17 cellular contexts compared by ENCODE assay signal in genomic region chr2:61275575-61276184, GRCh38.
DNase-seq lines count a peak whose midpoint lies in the region; ATAC-seq, FAIRE-seq and TF ChIP-seq lines count a peak whose summit lies in the region.
"Had no signal": no experiment of that assay in that cellular context is flagged by ENCODE, and none has a peak within 500 bp of the region (broad histone marks: within the 10 kb centered on the region; RNA-seq: fewer than 3 reads in every experiment).

No MANE protein-coding gene starts in this region.

- no peak for TF ChIP-seq POLR2A in GM12891 (IDR thresholded peaks at IDR 0.05; ENCODE audit: low read depth, low read length)

- no peak overlapping the region for H3K4me3 Mint-ChIP-seq in natural killer cell treated with Interleukin-12 subunit alpha and Interleukin-12 subunit beta and Interleukin-15 and Interleukin-18, amount 100 ng/mL, for 72 hours
- H3K4me3 Mint-ChIP-seq in Caco-2 (ENCODE audit: unreplicated experiment) = no peak overlapping the region

- TF ChIP-seq CTCF in epithelial cell of esophagus (IDR thresholded peaks at IDR 0.05; ENCODE audit: insufficient read depth, low read depth, low read length, missing control alignments) (no peak), Caco-2 (IDR thresholded peaks at IDR 0.05; ENCODE audit: insufficient read depth in 1 of 2, low read depth in 1 of 2, low read length in 1 of 2, severe bottlenecking in 1 of 2, unreplicated experiment in 1 of 2) (no peak)

- H3K4me1 ChIP-seq in Caco-2 = no peaks in the 10 kb centered on the region

- DNase-seq in GM12891 (ENCODE audit: insufficient read length, low spot score) (no peak), RCC 7860 (ENCODE audit: low spot score) (peak; percentile 3), epithelial cell of esophagus (ENCODE audit: low read depth) (peak; percentile 78), globus pallidus (ENCODE audit: low spot score) (no peak), Caco-2 (no peak), NCI-H69 (lab: John Stamatoyannopoulos, UW) (no peak)
- no peak for DNase-seq in natural killer cell treated with Interleukin-12 subunit alpha and Interleukin-12 subunit beta and Interleukin-15 and Interleukin-18, amount 100 ng/mL, for 72 hours (ENCODE audit: low spot score)
- DNase-seq: ACHN, KG1, MG63, NCI-H1417, NCI-H1694, NCI-H2029 treated with DMSO at 0.1 percent for 48 hours, NCI-H446 treated with DMSO at 0.1 percent for 48 hours, NCI-H526, SHP77 treated with DMSO at 0.1 percent for 48 hours had no signal

- FAIRE-seq in GM12891 (lab: Jason Lieb, UNC) (peak; percentile 16), RCC 7860 (lab: Jason Lieb, UNC) (no peak)
- FAIRE-seq: H54 had no signal

- H3K27me3 Mint-ChIP-seq in natural killer cell treated with Interleukin-12 subunit alpha and Interleukin-12 subunit beta and Interleukin-15 and Interleukin-18, amount 100 ng/mL, for 72 hours = no peaks in the 10 kb centered on the region
- no peaks in the 10 kb centered on the region for H3K27me3 Mint-ChIP-seq in Caco-2 (ENCODE audit: insufficient read depth, unreplicated experiment)

- no peak for ATAC-seq in natural killer cell treated with Interleukin-12 subunit alpha and Interleukin-12 subunit beta and Interleukin-15 and Interleukin-18, amount 100 ng/mL, for 72 hours

- POLR2A ChIA-PET in Caco-2 (lab: Charles Lee) = no interaction called here

- no TSS peak for BruUV-seq in Caco-2 (replicated peaks; lab: Mats Ljungman, UMichigan)

- intact Hi-C loops in Caco-2 (cut with micrococcal nuclease; ENCODE audit: unreplicated experiment) = no loop called here

- no peak overlapping the region for H3K27ac Mint-ChIP-seq in natural killer cell treated with Interleukin-12 subunit alpha and Interleukin-12 subunit beta and Interleukin-15 and Interleukin-18, amount 100 ng/mL, for 72 hours
- H3K27ac Mint-ChIP-seq in Caco-2 (ENCODE audit: unreplicated experiment) = no peak overlapping the region

- no peaks in the 10 kb centered on the region for H3K9me3 Mint-ChIP-seq in natural killer cell treated with Interleukin-12 subunit alpha and Interleukin-12 subunit beta and Interleukin-15 and Interleukin-18, amount 100 ng/mL, for 72 hours
- H3K9me3 Mint-ChIP-seq in Caco-2 (ENCODE audit: unreplicated experiment) = no peaks in the 10 kb centered on the region

- H3K36me3 ChIP-seq in Caco-2 (ENCODE audit: control insufficient read depth, insufficient read depth, low read length) = no peaks in the 10 kb centered on the region

- no peaks in the 10 kb centered on the region for H3K9me3 ChIP-seq in Caco-2
- H3K9me3 ChIP-seq: MG63 had no signal

- CTCF ChIA-PET in Caco-2 (lab: Charles Lee) = no interaction called here

- peaks cover 11% of the 10 kb centered on the region for H3K36me3 Mint-ChIP-seq in natural killer cell treated with Interleukin-12 subunit alpha and Interleukin-12 subunit beta and Interleukin-15 and Interleukin-18, amount 100 ng/mL, for 72 hours
- peaks cover 52% of the 10 kb centered on the region for H3K36me3 Mint-ChIP-seq in Caco-2 (ENCODE audit: insufficient read depth, unreplicated experiment)

- H3K4me1 Mint-ChIP-seq in natural killer cell treated with Interleukin-12 subunit alpha and Interleukin-12 subunit beta and Interleukin-15 and Interleukin-18, amount 100 ng/mL, for 72 hours (ENCODE audit: low read depth in 2 of 2) = peaks cover 0 to 6% of the 10 kb centered on the region in 2 donors
- H3K4me1 Mint-ChIP-seq in Caco-2 (ENCODE audit: low read depth, unreplicated experiment) = peaks cover 6% of the 10 kb centered on the region

- H3K27me3 ChIP-seq in Caco-2 (replicated peaks; ENCODE audit: control insufficient read depth, insufficient read depth, low read length) = no peaks in the 10 kb centered on the region
- H3K27me3 ChIP-seq: MG63 had no signal

- H3K4me3 ChIP-seq in epithelial cell of esophagus (ENCODE audit: low read length) (no peak overlapping the region), Caco-2 (ENCODE audit: low read depth, low read length) (no peak overlapping the region)
- H3K4me3 ChIP-seq: MG63 had no signal

TF ChIP-seq in GM12891, 5 proteins besides CTCF, POLR2A, EP300 and RAD21:
- TF ChIP-seq SPI1 (IDR thresholded peaks at IDR 0.05; ENCODE audit: low read depth, low read length) = no peak
- no peak for TF ChIP-seq POLR2AphosphoS5 (IDR thresholded peaks at IDR 0.05; ENCODE audit: low read depth, low read length)
- no peak for TF ChIP-seq PAX5 (IDR thresholded peaks at IDR 0.05; ENCODE audit: insufficient read depth, low read length, severe bottlenecking)
- TF ChIP-seq POU2F2 (IDR thresholded peaks at IDR 0.05; ENCODE audit: low read depth, low read length) = no peak
- TF ChIP-seq TAF1 (IDR thresholded peaks at IDR 0.05; ENCODE audit: low read depth, low read length) = no peak

Comparison
In these comparisons a context has a peak if more than half of its experiments do, and no peak if none do; other contexts are left out.
1. DNase-seq: peak in RCC 7860 (single experiment) and epithelial cell of esophagus (single experiment); none in GM12891 (single experiment), globus pallidus (single experiment), natural killer cell treated with Interleukin-12 subunit alpha and Interleukin-12 subunit beta and Interleukin-15 and Interleukin-18, amount 100 ng/mL, for 72 hours (single experiment), Caco-2 (0 of 2) and NCI-H69 (single experiment).